ENCODE assay signal across 27 cellular contexts in the genomic region with DNA sequence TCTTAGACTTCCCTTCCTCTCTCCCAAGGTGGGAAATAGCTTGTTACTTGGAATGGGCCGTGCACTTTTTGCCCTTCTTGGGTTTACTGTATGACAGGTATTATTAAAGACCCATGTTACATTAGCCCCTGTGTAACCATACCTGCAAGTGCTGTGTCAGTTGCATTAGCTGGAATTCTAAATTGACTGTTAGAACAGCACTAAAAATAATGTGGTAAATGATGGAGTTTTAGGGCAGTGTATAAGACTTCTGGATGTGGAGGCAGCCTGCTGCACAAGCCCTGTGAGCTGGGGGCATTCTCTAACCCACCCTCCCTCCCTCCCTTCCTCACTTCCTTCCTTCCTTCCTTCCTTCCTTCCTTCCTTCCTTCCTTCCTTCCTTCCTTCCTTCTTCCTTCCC.
"Had no signal": no experiment of that assay in that cellular context is flagged by ENCODE, and none has a peak within 500 bp of the region (broad histone marks: within the 10 kb centered on the region; RNA-seq: fewer than 3 reads in every experiment).

No MANE protein-coding gene starts in this region.

- H3K4me3 Mint-ChIP-seq: stimulated activated effector memory CD8-positive, alpha-beta T cell treated with anti-CD3 and anti-CD28 coated beads, Interleukin-12 subunit alpha, Interleukin-12 subunit beta, amount 100 ng/mL, for 72 hours; stimulated activated memory B cell treated with anti-CD40 and anti-IgM and Interleukin-4, amounts not matched to agents 10 μg/mL and 1 μg/mL and 100 μg/mL, for 72 hours; stimulated activated naive B cell treated with anti-CD40 and anti-IgM and Interleukin-4, amounts not matched to agents 10 μg/mL and 1 μg/mL and 100 μg/mL, for 72 hours; stimulated activated naive CD8-positive, alpha-beta T cell treated with anti-CD3 and anti-CD28 coated beads, Interleukin-15, amount 100 ng/mL, for 72 hours; stimulated activated naive CD8-positive, alpha-beta T cell treated with anti-CD3 and anti-CD28 coated beads, Interleukin-15, Interleukin-2, amounts not matched to agents 100 ng/mL and 50 ng/mL, for 24 hours; type B pancreatic cell had no signal

- H3K27me3 ChIP-seq: stomach, suprapubic skin, testis, thyroid gland, tibial artery, tibial nerve, transverse colon, upper lobe of left lung, upper lobe of right lung, uterus, vagina had no signal

- H3K4me1 Mint-ChIP-seq: stimulated activated effector memory CD8-positive, alpha-beta T cell treated with anti-CD3 and anti-CD28 coated beads, Interleukin-12 subunit alpha, Interleukin-12 subunit beta, amount 100 ng/mL, for 72 hours; stimulated activated memory B cell treated with anti-CD40 and anti-IgM and Interleukin-4, amounts not matched to agents 10 μg/mL and 1 μg/mL and 100 μg/mL, for 72 hours; stimulated activated naive B cell treated with anti-CD40 and anti-IgM and Interleukin-4, amounts not matched to agents 10 μg/mL and 1 μg/mL and 100 μg/mL, for 72 hours; stimulated activated naive CD8-positive, alpha-beta T cell treated with anti-CD3 and anti-CD28 coated beads, Interleukin-15, amount 100 ng/mL, for 72 hours had no signal

- H3K27ac Mint-ChIP-seq: stimulated activated effector memory CD8-positive, alpha-beta T cell treated with anti-CD3 and anti-CD28 coated beads, Interleukin-12 subunit alpha, Interleukin-12 subunit beta, amount 100 ng/mL, for 72 hours; stimulated activated memory B cell treated with anti-CD40 and anti-IgM and Interleukin-4, amounts not matched to agents 10 μg/mL and 1 μg/mL and 100 μg/mL, for 72 hours; stimulated activated naive B cell treated with anti-CD40 and anti-IgM and Interleukin-4, amounts not matched to agents 10 μg/mL and 1 μg/mL and 100 μg/mL, for 72 hours; stimulated activated naive CD8-positive, alpha-beta T cell treated with anti-CD3 and anti-CD28 coated beads, Interleukin-15, amount 100 ng/mL, for 72 hours; stimulated activated naive CD8-positive, alpha-beta T cell treated with anti-CD3 and anti-CD28 coated beads, Interleukin-15, Interleukin-2, amounts not matched to agents 100 ng/mL and 50 ng/mL, for 24 hours; type B pancreatic cell had no signal

- H3K4me1 ChIP-seq: stomach, suprapubic skin, transverse colon, upper lobe of left lung, upper lobe of right lung, uterus, vagina had no signal

- DNase-seq: stimulated activated CD4-positive, alpha-beta T cell treated with anti-CD3 and anti-CD28 coated beads, Interleukin-2, amount 100 ng/mL, for 48 hours; stimulated activated CD4-positive, alpha-beta T cell treated with anti-CD3 and anti-CD28 coated beads, Interleukin-4, amount 100 ng/mL, for 1 hour; stimulated activated CD4-positive, alpha-beta T cell treated with anti-CD3 and anti-CD28 coated beads, Interleukin-4, amount 100 ng/mL, for 24 hours; stimulated activated CD4-positive, alpha-beta T cell treated with anti-CD3 and anti-CD28 coated beads, Interleukin-4, amount 100 ng/mL, for 4 hours; stimulated activated CD8-positive, alpha-beta memory T cell treated with anti-CD3 and anti-CD28 coated beads, Interleukin-4, amount 100 ng/mL, for 48 hours; stimulated activated naive B cell treated with anti-CD40 and anti-IgM and Interleukin-4, amounts not matched to agents 10 μg/mL and 1 μg/mL and 100 μg/mL, for 72 hours; stimulated activated naive CD4-positive, alpha-beta T cell treated with Interleukin-2 at 50 U/mL for 16 hours; stimulated activated naive CD8-positive, alpha-beta T cell treated with anti-CD3 and anti-CD28 coated beads, Interleukin-15, amount 100 ng/mL, for 72 hours; stimulated activated naive CD8-positive, alpha-beta T cell treated with anti-CD3 and anti-CD28 coated beads, Interleukin-15, Interleukin-2, amounts not matched to agents 100 U/mL and 50 U/mL, for 24 hours; stomach; substantia nigra; testis; tibial artery; transverse colon; trophoblast cell; upper lobe of left lung; upper lobe of right lung; uterus had no signal

- H3K9me3 ChIP-seq: suprapubic skin, testis, thoracic aorta, thyroid gland, tibial artery, transverse colon, upper lobe of right lung, uterus, vagina had no signal

- H3K4me3 ChIP-seq: stomach, suprapubic skin, testis, thoracic aorta, thyroid gland, tibial artery, tibial nerve, transverse colon, upper lobe of left lung, upper lobe of right lung, uterus, vagina had no signal

- H3K27ac ChIP-seq: stomach, suprapubic skin, testis, thoracic aorta, thyroid gland, tibial artery, tibial nerve, transverse colon, upper lobe of left lung, upper lobe of right lung, uterus, vagina had no signal

- H3K9me3 Mint-ChIP-seq: type B pancreatic cell had no signal

- H3K27me3 Mint-ChIP-seq: stimulated activated memory B cell treated with anti-CD40 and anti-IgM and Interleukin-4, amounts not matched to agents 10 μg/mL and 1 μg/mL and 100 μg/mL, for 72 hours; stimulated activated naive B cell treated with anti-CD40 and anti-IgM and Interleukin-4, amounts not matched to agents 10 μg/mL and 1 μg/mL and 100 μg/mL, for 72 hours; stimulated activated naive CD8-positive, alpha-beta T cell treated with anti-CD3 and anti-CD28 coated beads, Interleukin-15, amount 100 ng/mL, for 72 hours; stimulated activated naive CD8-positive, alpha-beta T cell treated with anti-CD3 and anti-CD28 coated beads, Interleukin-15, Interleukin-2, amounts not matched to agents 100 ng/mL and 50 ng/mL, for 24 hours; type B pancreatic cell had no signal

- H3K36me3 ChIP-seq: stomach, suprapubic skin, thoracic aorta, thyroid gland, tibial artery, tibial nerve, transverse colon, upper lobe of left lung, upper lobe of right lung, uterus, vagina had no signal

- ATAC-seq: stimulated activated effector memory CD8-positive, alpha-beta T cell treated with anti-CD3 and anti-CD28 coated beads, Interleukin-12 subunit alpha, Interleukin-12 subunit beta, amount 100 ng/mL, for 72 hours; stimulated activated memory B cell treated with anti-CD40 and anti-IgM and Interleukin-4, amounts not matched to agents 10 μg/mL and 1 μg/mL and 100 μg/mL, for 72 hours; stimulated activated naive B cell treated with anti-CD40 and anti-IgM and Interleukin-4, amounts not matched to agents 10 μg/mL and 1 μg/mL and 100 μg/mL, for 72 hours; stimulated activated naive CD8-positive, alpha-beta T cell treated with anti-CD3 and anti-CD28 coated beads, Interleukin-15, amount 100 ng/mL, for 72 hours; stimulated activated naive CD8-positive, alpha-beta T cell treated with anti-CD3 and anti-CD28 coated beads, Interleukin-15, Interleukin-2, amounts not matched to agents 100 U/mL and 50 U/mL, for 24 hours; upper lobe of right lung had no signal

- H3K36me3 Mint-ChIP-seq: stimulated activated effector memory CD8-positive, alpha-beta T cell treated with anti-CD3 and anti-CD28 coated beads, Interleukin-12 subunit alpha, Interleukin-12 subunit beta, amount 100 ng/mL, for 72 hours; stimulated activated memory B cell treated with anti-CD40 and anti-IgM and Interleukin-4, amounts not matched to agents 10 μg/mL and 1 μg/mL and 100 μg/mL, for 72 hours; type B pancreatic cell had no signal
